ENCODE assay signal across 18 cellular contexts in genomic region chr6:54070025-54070424, GRCh38. TPM values are rescaled to one million over a fixed set of nuclear protein-coding genes. Genes with fewer than 3 reads are reported as not detected.
A peak's percentile ranks its signal among the peaks of the same experiment; 100 is the strongest.
DNase-seq lines count a peak whose midpoint lies in the region; ATAC-seq, FAIRE-seq and TF ChIP-seq lines count a peak whose summit lies in the region.
"Had no signal": no experiment of that assay in that cellular context is flagged by ENCODE, and none has a peak within 500 bp of the region (broad histone marks: within the 10 kb centered on the region; RNA-seq: fewer than 3 reads in every experiment).

No MANE protein-coding gene starts in this region.

- TF ChIP-seq CTCF in liver (IDR thresholded peaks at IDR 0.05; ENCODE audit: low read depth, low read length, missing input control) (no peak), suprapubic skin (IDR thresholded peaks at IDR 0.05) (no peak), lower leg skin (IDR thresholded peaks at IDR 0.05) (no peak)

- no peaks in the 10 kb centered on the region for H3K36me3 ChIP-seq in adipocyte (ENCODE audit: control insufficient read depth, insufficient read depth, low read length, severe bottlenecking)
- H3K36me3 ChIP-seq in liver (ENCODE audit: control insufficient read depth in 4 of 4, insufficient read depth in 3 of 4, low read depth in 1 of 4, low read length in 3 of 4): no peaks in the 10 kb centered on the region
- no peaks in the 10 kb centered on the region for H3K36me3 ChIP-seq in suprapubic skin
- H3K36me3 ChIP-seq: ascending aorta; BLaER1 treated with 17β-estradiol and CSF1 and Interleukin-3, amounts not matched to agents 10 nM and 100 nM had no signal

- intact Hi-C loops in lower leg skin (cut with DNase I; ENCODE audit: low total_unique reads): no loop called here

- peaks cover 36% of the 10 kb centered on the region for H3K4me1 ChIP-seq in adipocyte (ENCODE audit: control insufficient read depth, insufficient read depth, low read length)
- H3K4me1 ChIP-seq in liver (ENCODE audit: control insufficient read depth in 4 of 4, insufficient read depth in 4 of 4, low read length in 3 of 4): peaks cover 0 to 13% (median 9%) of the 10 kb centered on the region in 4 donors
- H3K4me1 ChIP-seq in suprapubic skin: peaks cover 10% of the 10 kb centered on the region
- H3K4me1 ChIP-seq: ascending aorta had no signal

- FAIRE-seq in HTR-8/SVneo (lab: Jason Lieb, UNC): peak; percentile 70
- FAIRE-seq: colon had no signal

- H3K9me3 ChIP-seq in adipocyte (ENCODE audit: control insufficient read depth, low read length) (no peaks in the 10 kb centered on the region), liver (ENCODE audit: control insufficient read depth in 4 of 4, low read length in 3 of 4) (no peaks in the 10 kb centered on the region), suprapubic skin (no peaks in the 10 kb centered on the region)
- H3K9me3 ChIP-seq: ascending aorta; BLaER1 treated with 17β-estradiol and CSF1 and Interleukin-3, amounts not matched to agents 10 nM and 100 nM had no signal

- DNase-seq in HTR-8/SVneo (ENCODE audit: insufficient read length, low spot score) (no peak), adipocyte (ENCODE audit: low read depth) (no peak), suprapubic skin (ENCODE audit: low spot score in 2 of 2) (no peak), HuH-7.5 (ENCODE audit: low spot score) (no peak), hypothalamus (lab: John Stamatoyannopoulos, UW) (no peak), lower leg skin (ENCODE audit: low spot score in 2 of 2) (no peak)
- DNase-seq: activated CD4-positive, CD25-positive, alpha-beta regulatory T cell; activated effector memory CD4-positive, alpha-beta T cell treated with anti-CD3 and anti-CD28 coated beads, Interleukin-2, amount 50 U/mL, for 16 hours; DMS153; erythroblast; natural killer cell; NCI-H187 treated with DMSO at 0.1 percent for 48 hours; NCI-H510A treated with DMSO at 0.1 percent for 48 hours had no signal

- no peak for TF ChIP-seq EP300 in suprapubic skin (IDR thresholded peaks at IDR 0.05)

- TF ChIP-seq RAD21 in liver (IDR thresholded peaks at IDR 0.05): no peak

- H3K4me3 ChIP-seq in adipocyte (ENCODE audit: low read length) (peak overlapping the region; percentile 72), liver (ENCODE audit: low read depth in 1 of 3, low read length in 3 of 3) (peak overlapping the region in 1 of 3 donors; percentile 34), suprapubic skin (peak overlapping the region; percentile 11), lower leg skin (ENCODE audit: low read depth, poor library complexity, severe bottlenecking) (no peak overlapping the region)
- H3K4me3 ChIP-seq: ascending aorta; BLaER1 treated with 17β-estradiol and CSF1 and Interleukin-3, amounts not matched to agents 10 nM and 100 nM had no signal

- H3K9ac ChIP-seq in adipocyte (ENCODE audit: low read length): peak overlapping the region; percentile 88
- no peak overlapping the region for H3K9ac ChIP-seq in liver (ENCODE audit: low read depth in 1 of 2, low read length in 2 of 2)
- H3K9ac ChIP-seq: BLaER1 treated with 17β-estradiol and CSF1 and Interleukin-3, amounts not matched to agents 10 nM and 100 nM had no signal

- TF ChIP-seq POLR2A in suprapubic skin (IDR thresholded peaks at IDR 0.05) (no peak), lower leg skin (IDR thresholded peaks at IDR 0.05) (no peak)

- no peak for ATAC-seq in GM18907 (IDR thresholded peaks at IDR 0.05; ENCODE audit: unreplicated experiment)
- ATAC-seq: natural killer cell had no signal

- H3K27ac ChIP-seq in liver (ENCODE audit: low read depth in 1 of 2, low read length in 2 of 2) (no peak overlapping the region), suprapubic skin (no peak overlapping the region)
- H3K27ac ChIP-seq: ascending aorta; BLaER1 treated with 17β-estradiol and CSF1 and Interleukin-3, amounts not matched to agents 10 nM and 100 nM had no signal

- 45% methylated on average over 3 of the region's 3 CpGs for WGBS in liver
- 62% methylated on average over 3 of the region's 3 CpGs for WGBS in suprapubic skin
- WGBS in lower leg skin, 2 donors: 32 to 67% methylated on average over 3 of the region's 3 CpGs

- H3K27me3 ChIP-seq in adipocyte (replicated peaks; ENCODE audit: control insufficient read depth, insufficient read depth, low read length): no peaks in the 10 kb centered on the region
- H3K27me3 ChIP-seq in liver (ENCODE audit: control insufficient read depth in 4 of 4, insufficient read depth in 4 of 4, low read length in 3 of 4): no peaks in the 10 kb centered on the region
- no peaks in the 10 kb centered on the region for H3K27me3 ChIP-seq in suprapubic skin
- H3K27me3 ChIP-seq: ascending aorta; BLaER1 treated with 17β-estradiol and CSF1 and Interleukin-3, amounts not matched to agents 10 nM and 100 nM had no signal

TF ChIP-seq in liver, 16 proteins besides CTCF, POLR2A, EP300 and RAD21:
- TF ChIP-seq TAF1 (conservative IDR thresholded peaks at IDR 0.05) (no peak), REST (IDR thresholded peaks at IDR 0.05) (peak; percentile 20), FOXA1 (IDR thresholded peaks at IDR 0.05) (no peak)
TF ChIP-seq in liver: peak in this region for 1.

RNA-seq across cellular contexts. Expression of gene MLIP, which starts 41.2 kb away (rescaled TPM):
- 1 to 10 TPM; 2.0 to 2.3 TPM for total RNA-seq in liver
- polyA plus RNA-seq in liver: 1 to 10 TPM; 4.1 to 6.0 TPM
- total RNA-seq in suprapubic skin: 10 to 100 TPM in 3 of 4 donors, 1 to 10 TPM in 1; 3.1 to 16.7 (median 12.2) TPM
- 10 to 100 TPM in 2 of 4 donors, 1 to 10 TPM in 2; 4.0 to 20.6 (median 10.1) TPM for total RNA-seq in lower leg skin
- total RNA-seq: ascending aorta, natural killer cell had no signal
